ENCODE assay signal across 9 cellular contexts in the genomic region with DNA sequence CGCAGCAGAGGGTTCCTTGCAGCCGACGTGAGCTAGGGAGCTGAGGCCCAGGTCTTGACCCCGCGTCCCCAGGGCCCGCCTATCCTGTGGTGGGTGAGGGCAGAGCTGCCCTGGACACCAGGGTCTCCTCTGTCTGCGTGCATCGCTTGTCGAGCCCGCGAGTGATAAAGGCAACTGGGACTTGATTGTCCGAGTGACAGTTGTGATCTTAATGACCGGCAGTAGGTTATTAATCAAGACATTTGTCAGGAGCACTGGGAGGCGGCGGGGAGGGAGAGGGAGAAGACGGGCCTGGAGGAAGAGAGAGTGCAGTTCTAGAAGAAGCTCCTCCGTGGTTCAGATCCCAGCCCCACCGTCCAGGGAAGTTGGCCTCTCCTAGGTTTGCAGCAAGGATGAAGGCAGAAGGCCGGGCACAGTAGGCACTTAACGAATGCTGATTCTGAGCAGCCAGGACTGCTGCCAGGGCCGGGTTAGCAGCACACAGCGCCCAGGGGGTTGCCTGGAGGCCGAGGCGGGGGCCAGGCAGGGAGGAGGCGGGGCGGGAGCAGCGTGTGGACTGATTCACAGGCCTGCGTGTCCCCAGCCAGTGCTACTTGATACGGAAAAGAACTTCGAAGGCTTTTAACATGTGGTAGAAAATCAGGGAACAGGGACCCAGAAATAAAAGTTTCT. TPM values are rescaled to one million over a fixed set of nuclear protein-coding genes. Genes with fewer than 3 reads are reported as not detected.
DNase-seq lines count a peak whose midpoint lies in the region; ATAC-seq and TF ChIP-seq lines count a peak whose summit lies in the region.
"Had no signal": no experiment of that assay in that cellular context is flagged by ENCODE, and none has a peak within 500 bp of the region (broad histone marks: within the 10 kb centered on the region; RNA-seq: fewer than 3 reads in every experiment).

No MANE protein-coding gene starts in this region.

- intact Hi-C loops in Panc1 (cut with micrococcal nuclease; ENCODE audit: unreplicated experiment), result no loop called here
- intact Hi-C loops in left ventricle myocardium inferior (cut with micrococcal nuclease), result no loop called here
- intact Hi-C loops in gastrocnemius medialis (cut with DNase I; ENCODE audit: low total_unique reads), result no loop called here
- intact Hi-C loops in aorta (cut with DNase I), result loop anchor here in 1 of 2 donors (10.0 kb wide), 1 partner anchor 487 kb away; a partner anchor contains a TSS
- intact Hi-C loops in activated T-helper 2 cell treated with anti-CD3 and anti-CD28 coated beads, Interferon-gamma antibody, Interleukin-2, Interleukin-4, amounts not matched to agents 10 μg/mL and 5 μg/mL and 100 μg/mL, durations not matched to agents 14 hours and 24 hours and 36 hours (cut with micrococcal nuclease), result no loop called here

- H3K27me3 ChIP-seq in Panc1 (ENCODE audit: control insufficient read depth, insufficient read depth, low read length) (no peaks in the 10 kb centered on the region), left ventricle myocardium inferior (ENCODE audit: low read depth) (no peaks in the 10 kb centered on the region), gastrocnemius medialis (no peaks in the 10 kb centered on the region), aorta (ENCODE audit: control insufficient read depth in 1 of 2, insufficient read depth in 2 of 2, low read length in 1 of 2) (no peaks in the 10 kb centered on the region)
- H3K27me3 ChIP-seq: Peyer's patch had no signal

- in situ Hi-C loops in Panc1 (cut with HindIII; ENCODE audit: low pct_unique_long_range_greater_than_20kb, low sequenced_read_pairs) (no loop called here), gastrocnemius medialis (cut with MboI; ENCODE audit: low sequenced_read_pairs in 4 of 4) (loop anchor here in 3 of 4 donors (10.0 kb wide), 1 partner anchor 187 kb away; no protein-coding TSS in a partner anchor)

- WGBS in aorta, 2 donors, result 93 to 95% methylated on average over 30 of the region's 30 CpGs

- H3K9me3 ChIP-seq in Panc1 (ENCODE audit: control insufficient read depth, insufficient read depth, low read depth, low read length) (no peaks in the 10 kb centered on the region), left ventricle myocardium inferior (replicated peaks) (no peaks in the 10 kb centered on the region), gastrocnemius medialis (no peaks in the 10 kb centered on the region), aorta (ENCODE audit: control insufficient read depth, low read length) (no peaks in the 10 kb centered on the region)
- H3K9me3 ChIP-seq: Peyer's patch had no signal

- DNase-seq in COLO668 (lab: John Stamatoyannopoulos, UW; ENCODE audit: unreplicated experiment) (peak; percentile 37), Panc1 (ENCODE audit: low read depth, low spot score) (no peak), left ventricle myocardium inferior (peak; percentile 42), gastrocnemius medialis (no peak), endothelial cell (ENCODE audit: low spot score) (no peak), T-helper 1 cell (no peak), aorta (no peak)
- DNase-seq in activated T-helper 2 cell treated with anti-CD3 and anti-CD28 coated beads, Interferon-gamma antibody, Interleukin-2, Interleukin-4, amounts not matched to agents 10 μg/mL and 5 μg/mL and 100 μg/mL, durations not matched to agents 14 hours and 24 hours and 36 hours (ENCODE audit: low spot score), result no peak
- DNase-seq: Peyer's patch had no signal

- no peak overlapping the region for H3K4me3 ChIP-seq in Panc1 (ENCODE audit: low read depth in 2 of 2, low read length in 2 of 2)
- H3K4me3 ChIP-seq in left ventricle myocardium inferior, result no peak overlapping the region
- no peak overlapping the region for H3K4me3 ChIP-seq in gastrocnemius medialis
- no peak overlapping the region for H3K4me3 ChIP-seq in aorta (ENCODE audit: low read length in 2 of 2)
- H3K4me3 ChIP-seq: Peyer's patch had no signal

- ATAC-seq in Panc1 (peak; percentile 56), gastrocnemius medialis (peak in 1 of 2 donors; percentile 24), aorta (ENCODE audit: low FRiP score) (no peak)

- H3K27ac ChIP-seq in Panc1 (ENCODE audit: low read length) (peak overlapping the region; percentile 85), left ventricle myocardium inferior (replicated peaks) (peak overlapping the region; percentile 59), gastrocnemius medialis (peak overlapping the region in 3 of 4 donors; percentile 28 to 48 (median 33)), aorta (ENCODE audit: low read depth in 1 of 2, low read length in 2 of 2) (no peak overlapping the region)

- CTCF ChIA-PET in Panc1 (lab: Charles Lee), result no interaction called here

- H3K36me3 ChIP-seq in Panc1 (ENCODE audit: control insufficient read depth, insufficient read depth, low read length) (no peaks in the 10 kb centered on the region), left ventricle myocardium inferior (no peaks in the 10 kb centered on the region), gastrocnemius medialis (no peaks in the 10 kb centered on the region), aorta (ENCODE audit: control insufficient read depth in 1 of 2, insufficient read depth in 2 of 2, low read length in 1 of 2) (no peaks in the 10 kb centered on the region)
- H3K36me3 ChIP-seq: Peyer's patch had no signal

- peaks cover 15% of the 10 kb centered on the region for H3K27me3 Mint-ChIP-seq in endothelial cell (ENCODE audit: unreplicated experiment)
- H3K27me3 Mint-ChIP-seq in activated T-helper 2 cell treated with anti-CD3 and anti-CD28 coated beads, Interferon-gamma antibody, Interleukin-2, Interleukin-4, amounts not matched to agents 10 μg/mL and 5 μg/mL and 100 μg/mL, durations not matched to agents 14 hours and 24 hours and 36 hours (ENCODE audit: low read depth), result no peaks in the 10 kb centered on the region

- H3K27ac Mint-ChIP-seq in endothelial cell (ENCODE audit: unreplicated experiment), result no peak overlapping the region
- no peak overlapping the region for H3K27ac Mint-ChIP-seq in activated T-helper 2 cell treated with anti-CD3 and anti-CD28 coated beads, Interferon-gamma antibody, Interleukin-2, Interleukin-4, amounts not matched to agents 10 μg/mL and 5 μg/mL and 100 μg/mL, durations not matched to agents 14 hours and 24 hours and 36 hours

- peaks cover 18% of the 10 kb centered on the region for H3K4me1 Mint-ChIP-seq in endothelial cell (ENCODE audit: unreplicated experiment)
- H3K4me1 Mint-ChIP-seq in activated T-helper 2 cell treated with anti-CD3 and anti-CD28 coated beads, Interferon-gamma antibody, Interleukin-2, Interleukin-4, amounts not matched to agents 10 μg/mL and 5 μg/mL and 100 μg/mL, durations not matched to agents 14 hours and 24 hours and 36 hours (ENCODE audit: low read depth), result no peaks in the 10 kb centered on the region

- H3K4me3 Mint-ChIP-seq in endothelial cell (ENCODE audit: unreplicated experiment), result no peak overlapping the region
- H3K4me3 Mint-ChIP-seq in activated T-helper 2 cell treated with anti-CD3 and anti-CD28 coated beads, Interferon-gamma antibody, Interleukin-2, Interleukin-4, amounts not matched to agents 10 μg/mL and 5 μg/mL and 100 μg/mL, durations not matched to agents 14 hours and 24 hours and 36 hours (ENCODE audit: low read depth), result no peak overlapping the region

- POLR2A ChIA-PET in Panc1 (lab: Charles Lee), result no interaction called here

- H3K4me1 ChIP-seq in Panc1 (ENCODE audit: control insufficient read depth, insufficient read depth, low read length) (peaks cover 71% of the 10 kb centered on the region), left ventricle myocardium inferior (peaks cover 35% of the 10 kb centered on the region), gastrocnemius medialis (peaks cover 7 to 19% of the 10 kb centered on the region in 2 donors), aorta (ENCODE audit: control insufficient read depth in 1 of 2, insufficient read depth in 2 of 2, low read length in 2 of 2) (no peaks in the 10 kb centered on the region)

- no peak for TF ChIP-seq POLR2A in gastrocnemius medialis (IDR thresholded peaks at IDR 0.05)

- no peak for TF ChIP-seq CTCF in Panc1 (IDR thresholded peaks at IDR 0.05)
- TF ChIP-seq CTCF in left ventricle myocardium inferior (IDR thresholded peaks at IDR 0.05; ENCODE audit: borderline replicate concordance), result no peak
- TF ChIP-seq CTCF in gastrocnemius medialis (IDR thresholded peaks at IDR 0.05 in 4 of 5, conservative IDR thresholded peaks at IDR 0.05 in 1 of 5), result no peak
- TF ChIP-seq CTCF in endothelial cell (IDR thresholded peaks at IDR 0.05; ENCODE audit: unreplicated experiment), result no peak

- peaks cover 4% of the 10 kb centered on the region for H3K36me3 Mint-ChIP-seq in endothelial cell (ENCODE audit: low read depth, unreplicated experiment)
- H3K36me3 Mint-ChIP-seq in activated T-helper 2 cell treated with anti-CD3 and anti-CD28 coated beads, Interferon-gamma antibody, Interleukin-2, Interleukin-4, amounts not matched to agents 10 μg/mL and 5 μg/mL and 100 μg/mL, durations not matched to agents 14 hours and 24 hours and 36 hours (ENCODE audit: low read depth), result no peaks in the 10 kb centered on the region

- H3K9me3 Mint-ChIP-seq in endothelial cell (ENCODE audit: unreplicated experiment), result no peaks in the 10 kb centered on the region
- no peaks in the 10 kb centered on the region for H3K9me3 Mint-ChIP-seq in activated T-helper 2 cell treated with anti-CD3 and anti-CD28 coated beads, Interferon-gamma antibody, Interleukin-2, Interleukin-4, amounts not matched to agents 10 μg/mL and 5 μg/mL and 100 μg/mL, durations not matched to agents 14 hours and 24 hours and 36 hours

- no TSS peak for BruUV-seq in Panc1 (replicated peaks; lab: Mats Ljungman, UMichigan)

RNA-seq across cellular contexts. Expression of a gene that starts 11.3 kb away (rescaled TPM):
- total RNA-seq in Panc1 (2021; ENCODE audit: unreplicated experiment) (97.5 TPM), left ventricle myocardium inferior (34.2 TPM), gastrocnemius medialis (10 to 100 TPM; 45.1 to 89.3 (median 71.3) TPM), endothelial cell (ENCODE audit: unreplicated experiment) (23.9 TPM), aorta (100 to 1,000 TPM in 1 of 2 donors, 10 to 100 TPM in 1; 59.7 to 111 TPM)
- 79.9 TPM for polyA plus RNA-seq in Panc1 (2012; ENCODE audit: insufficient read length)
- 10 to 100 TPM in 1 of 2 donors, 1 to 10 TPM in 1; 3.9 to 11.7 TPM for polyA plus RNA-seq in aorta
- total RNA-seq in activated T-helper 2 cell treated with anti-CD3 and anti-CD28 coated beads, Interferon-gamma antibody, Interleukin-2, Interleukin-4, amounts not matched to agents 10 μg/mL and 5 μg/mL and 100 μg/mL, durations not matched to agents 14 hours and 24 hours and 36 hours, result 37.2 and 39.4 TPM in 2 replicates

Comparison
In these comparisons a context has a peak if more than half of its experiments do, and no peak if none do; other contexts are left out.
1. DNase-seq: peak in COLO668 (single experiment) and left ventricle myocardium inferior (single experiment); none in Panc1 (single experiment), gastrocnemius medialis (0 of 2), endothelial cell (single experiment), T-helper 1 cell (0 of 5), aorta (0 of 2) and activated T-helper 2 cell treated with anti-CD3 and anti-CD28 coated beads, Interferon-gamma antibody, Interleukin-2, Interleukin-4, amounts not matched to agents 10 μg/mL and 5 μg/mL and 100 μg/mL, durations not matched to agents 14 hours and 24 hours and 36 hours (single experiment).
2. H3K27ac ChIP-seq: peak in Panc1 (single experiment), left ventricle myocardium inferior (single experiment) and gastrocnemius medialis (3 of 4); none in aorta (0 of 2).